8 cellular contexts compared by ENCODE assay signal in the genomic region with DNA sequence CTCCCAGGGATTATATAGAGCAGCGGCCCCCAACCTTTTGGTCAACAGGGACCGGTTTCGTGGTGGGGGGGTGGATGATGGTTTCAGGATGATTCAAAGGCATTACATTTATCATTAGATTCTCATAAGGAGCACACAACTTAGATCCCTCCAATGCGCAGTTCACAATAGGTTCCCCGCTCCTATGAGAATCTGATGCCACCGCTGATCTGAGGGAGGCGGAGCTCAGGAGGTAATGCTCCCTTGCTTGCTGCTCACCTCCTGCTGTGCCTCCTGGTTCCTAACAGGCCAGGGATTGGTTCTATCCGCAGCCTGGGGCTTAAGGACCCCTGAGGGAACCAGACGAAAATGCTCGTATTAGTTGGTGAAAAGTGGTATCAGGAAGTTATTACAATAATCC. TPM values are rescaled to one million over a fixed set of nuclear protein-coding genes. Genes with fewer than 3 reads are reported as not detected.
A peak's percentile ranks its signal among the peaks of the same experiment; 100 is the strongest.
DNase-seq lines count a peak whose midpoint lies in the region; ATAC-seq, FAIRE-seq and TF ChIP-seq lines count a peak whose summit lies in the region.

No MANE protein-coding gene starts in this region.

- TF ChIP-seq CTCF in OCI-LY7 (conservative IDR thresholded peaks at IDR 0.05; ENCODE audit: low read length) (no peak), D721Med (IDR thresholded peaks at IDR 0.05; ENCODE audit: insufficient read depth, missing control alignments) (no peak)

- H3K79me2 ChIP-seq in OCI-LY7 (ENCODE audit: insufficient read depth, low read depth, low read length): peaks cover 33% of the 10 kb centered on the region

- peaks cover 40% of the 10 kb centered on the region for H3K9me3 ChIP-seq in KOPT-K1 (ENCODE audit: insufficient read depth, low read length, poor library complexity, severe bottlenecking)
- H3K9me3 ChIP-seq in OCI-LY7 (ENCODE audit: low read length): peaks cover 36% of the 10 kb centered on the region
- H3K9me3 ChIP-seq in iPS DF 6.9 (ENCODE audit: control insufficient read depth, insufficient read depth, low read length): peaks cover 4% of the 10 kb centered on the region; the same call in 1 of the 2 replicates

- no TSS peak for BruUV-seq in OCI-LY7 (replicated peaks; lab: Mats Ljungman, UMichigan)

- peak overlapping the region; percentile 96 for H2AFZ ChIP-seq in OCI-LY7 (ENCODE audit: low read length)

- no peaks in the 10 kb centered on the region; the same call in 1 of the 2 replicates for H4K20me1 ChIP-seq in OCI-LY7 (ENCODE audit: insufficient read depth, low read length)

- POLR2A ChIA-PET in OCI-LY7 (lab: Charles Lee): interaction anchor here (0.7 to 1.5 kb wide), 4 partner anchors 9 to 21 kb away, joined by 3 to 8 read pairs (median 4); no protein-coding TSS in a partner anchor

- FAIRE-seq in D721Med (lab: Jason Lieb, UNC): no peak

- intact Hi-C loops in OCI-LY7 (cut with micrococcal nuclease; ENCODE audit: unreplicated experiment): loop anchor here (10.0 kb wide), 1 partner anchor 1071 kb away; the partner anchor contains the start of gene KPNA1

- H3K36me3 ChIP-seq in KOPT-K1 (ENCODE audit: insufficient read depth, low read length) (peaks cover 26% of the 10 kb centered on the region; the same call in 1 of the 2 replicates), OCI-LY7 (ENCODE audit: insufficient read depth, low read length) (peaks cover 50% of the 10 kb centered on the region), iPS DF 6.9 (ENCODE audit: control insufficient read depth, insufficient read depth, low read length) (no peaks in the 10 kb centered on the region)

- H3K27ac ChIP-seq in KOPT-K1 (ENCODE audit: low read depth, low read length, poor library complexity, severe bottlenecking): peak overlapping the region; percentile 85
- peak overlapping the region; percentile 74 for H3K27ac ChIP-seq in OCI-LY7 (ENCODE audit: low read depth, low read length, poor library complexity, severe bottlenecking)
- no peak overlapping the region for H3K27ac ChIP-seq in iPS DF 6.9 (ENCODE audit: low read length)

- H3K4me2 ChIP-seq in OCI-LY7 (ENCODE audit: low read length): peak overlapping the region; percentile 92

- H3K4me3 ChIP-seq in OCI-LY7 (ENCODE audit: low read depth, low read length, poor library complexity, severe bottlenecking) (peak overlapping the region; percentile 97), iPS DF 6.9 (ENCODE audit: low read length) (peak overlapping the region; percentile 71; the same call in 1 of the 2 replicates)

- ATAC-seq in GM21619 (IDR thresholded peaks at IDR 0.05; ENCODE audit: unreplicated experiment): no peak

- in situ Hi-C loops in Caki2 (cut with HindIII; ENCODE audit: low pct_unique_long_range_greater_than_20kb, low sequenced_read_pairs): no loop called here

- no peaks in the 10 kb centered on the region for H3K27me3 ChIP-seq in iPS DF 6.9 (ENCODE audit: control insufficient read depth, insufficient read depth, low read length)

- peak; percentile 60 for DNase-seq in Caki2 (ENCODE audit: low read depth)
- peak; percentile 65 for DNase-seq in OCI-LY7 (ENCODE audit: low spot score)
- DNase-seq in activated naive CD4-positive, alpha-beta T cell treated with anti-CD3 and anti-CD28 coated beads, Interleukin-2, amount 50 U/mL, for 16 hours: peak; percentile 48
- DNase-seq in iPS DF 6.9 (ENCODE audit: low read depth, low spot score): no peak
- DNase-seq in smooth muscle cell of the brain vasculature (ENCODE audit: low read depth, low spot score): peak; percentile 23
- DNase-seq in D721Med (ENCODE audit: insufficient read length, low spot score): no peak

- H3K4me1 ChIP-seq in OCI-LY7 (ENCODE audit: insufficient read depth, low read length, poor library complexity, severe bottlenecking) (peaks cover 25% of the 10 kb centered on the region), iPS DF 6.9 (ENCODE audit: control insufficient read depth, insufficient read depth, low read length) (no peaks in the 10 kb centered on the region)

- no CpG with 5 or more reads among the region's 10 CpGs for WGBS in iPS DF 6.9 (ENCODE audit: insufficient coverage, insufficient read length)

- no peaks in the 10 kb centered on the region for H3K9me2 ChIP-seq in OCI-LY7 (ENCODE audit: insufficient read depth, low read length)

- CTCF ChIA-PET in OCI-LY7 (lab: Charles Lee; ENCODE audit: unreplicated experiment): interaction anchor here (0.6 kb wide), 1 partner anchor 375 kb away, joined by 3 read pairs; the partner anchor contains the start of gene CCDC14

RNA-seq across cellular contexts. Expression of gene HACD2, which starts 1.3 kb away (rescaled TPM):
- 7.7 and 8.6 TPM in 2 replicates for total RNA-seq in Caki2 (2014; rRNA removed; shearing (Covaris generic); ENCODE audit: low replicate concordance)
- 6.5 and 10.2 TPM in 2 replicates for total RNA-seq in OCI-LY7 (2014; rRNA removed; shearing (Covaris generic))
- total RNA-seq in OCI-LY7 (2022): 18.0 and 22.5 TPM in 2 replicates

Comparison
In these comparisons a context has a peak if more than half of its experiments do, and no peak if none do; other contexts are left out.
1. DNase-seq: peak in Caki2 (single experiment), OCI-LY7 (single experiment), activated naive CD4-positive, alpha-beta T cell treated with anti-CD3 and anti-CD28 coated beads, Interleukin-2, amount 50 U/mL, for 16 hours (single experiment) and smooth muscle cell of the brain vasculature (single experiment); none in iPS DF 6.9 (single experiment) and D721Med (single experiment).